ENCODE assay signal across 1 cellular context in the genomic region with DNA sequence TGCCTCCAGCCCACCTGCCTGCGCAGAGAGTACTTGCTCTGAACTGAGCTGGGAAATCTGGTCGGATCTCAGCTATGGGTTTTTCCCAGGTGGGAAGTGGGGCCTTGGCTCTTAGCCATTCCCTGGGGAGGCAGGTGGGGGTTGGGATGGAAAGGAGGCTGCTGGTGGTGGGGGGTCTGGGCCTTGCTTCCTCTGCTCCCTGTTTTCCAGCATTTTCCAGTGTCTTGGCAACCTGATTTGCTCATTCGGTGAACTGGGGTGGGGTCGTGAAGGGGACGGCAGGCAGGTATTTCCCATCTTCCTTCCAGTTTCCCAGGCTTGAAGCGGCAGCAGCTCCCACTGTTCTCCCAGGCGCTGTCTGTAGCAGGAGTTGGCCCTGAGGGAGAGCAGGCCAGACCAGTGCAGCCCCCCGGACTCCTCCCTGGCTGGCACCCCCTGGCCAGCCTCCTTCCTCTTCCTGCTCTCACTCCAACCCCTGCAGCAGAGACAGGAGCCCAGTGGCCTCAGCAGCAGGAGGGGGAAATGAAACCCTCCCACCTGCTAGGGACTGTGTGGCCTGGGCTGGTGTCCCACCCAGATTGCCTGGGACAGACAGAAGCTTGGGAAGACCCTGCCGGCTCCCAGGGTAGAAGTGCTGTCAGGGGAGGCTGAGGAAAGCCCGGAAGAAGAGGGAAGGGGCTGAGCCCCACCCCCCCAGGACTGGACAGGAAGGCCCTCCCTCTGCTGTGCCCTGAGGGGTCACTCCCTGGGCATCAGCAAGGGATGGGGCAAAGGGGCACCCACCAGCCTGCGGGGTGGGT.
A peak's percentile ranks its signal among the peaks of the same experiment; 100 is the strongest.
TF ChIP-seq lines count a peak whose summit lies in the region.

No MANE protein-coding gene starts in this region.

TF ChIP-seq in HepG2, 621 proteins besides CTCF, POLR2A, EP300 and RAD21 (continues in another document):
- TF ChIP-seq MAZ (IDR thresholded peaks at IDR 0.05; ENCODE audit: borderline replicate concordance, low read depth, low read length), result no peak
- no peak for TF ChIP-seq MAZ (CRISPR knock-in tag; IDR thresholded peaks at IDR 0.05; ENCODE audit: low read depth)
- 0 out of 2 replicates have a peak, but pooled peaks have one; percentile 29 for TF ChIP-seq PCBP1 (IDR thresholded peaks at IDR 0.05; ENCODE audit: borderline replicate concordance, low read depth, low read length)
- no peak for TF ChIP-seq KLF15 (CRISPR knock-in tag; IDR thresholded peaks at IDR 0.05; ENCODE audit: borderline replicate concordance)
- TF ChIP-seq PITX1 (CRISPR knock-in tag; IDR thresholded peaks at IDR 0.05), result no peak
- TF ChIP-seq NFIB (CRISPR knock-in tag; IDR thresholded peaks at IDR 0.05; ENCODE audit: borderline replicate concordance), result no peak
- TF ChIP-seq SNAPC2 (CRISPR knock-in tag; IDR thresholded peaks at IDR 0.05), result no peak
- TF ChIP-seq TP53 (CRISPR knock-in tag; conservative IDR thresholded peaks at IDR 0.05), result no peak
- no peak for TF ChIP-seq SRSF9 (IDR thresholded peaks at IDR 0.05; ENCODE audit: borderline replicate concordance, insufficient read depth, low read depth, low read length, poor library complexity, severe bottlenecking)
- no peak for TF ChIP-seq TARDBP (CRISPR knock-in tag; IDR thresholded peaks at IDR 0.05)
- TF ChIP-seq, protein P1, sequence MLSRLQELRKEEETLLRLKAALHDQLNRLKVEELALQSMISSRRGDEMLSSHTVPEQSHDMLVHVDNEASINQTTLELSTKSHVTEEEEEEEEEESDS (CRISPR knock-in tag; IDR thresholded peaks at IDR 0.05; ENCODE audit: borderline replicate concordance), result no peak
- TF ChIP-seq NKX3-1 (CRISPR knock-in tag; IDR thresholded peaks at IDR 0.05), result no peak
- TF ChIP-seq ATM (IDR thresholded peaks at IDR 0.05; ENCODE audit: borderline replicate concordance), result no peak
- TF ChIP-seq, protein P2, sequence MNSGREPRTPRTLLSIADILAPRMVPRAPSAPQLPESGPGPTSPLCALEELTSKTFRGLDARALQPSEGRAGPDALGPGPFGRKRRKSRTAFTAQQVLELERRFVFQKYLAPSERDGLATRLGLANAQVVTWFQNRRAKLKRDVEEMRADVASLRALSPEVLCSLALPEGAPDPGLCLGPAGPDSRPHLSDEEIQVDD (CRISPR knock-in tag; IDR thresholded peaks at IDR 0.05; ENCODE audit: borderline replicate concordance), result no peak
- TF ChIP-seq ZBTB20 (CRISPR knock-in tag; IDR thresholded peaks at IDR 0.05; ENCODE audit: borderline replicate concordance, low read depth), result no peak
- TF ChIP-seq, protein P3, sequence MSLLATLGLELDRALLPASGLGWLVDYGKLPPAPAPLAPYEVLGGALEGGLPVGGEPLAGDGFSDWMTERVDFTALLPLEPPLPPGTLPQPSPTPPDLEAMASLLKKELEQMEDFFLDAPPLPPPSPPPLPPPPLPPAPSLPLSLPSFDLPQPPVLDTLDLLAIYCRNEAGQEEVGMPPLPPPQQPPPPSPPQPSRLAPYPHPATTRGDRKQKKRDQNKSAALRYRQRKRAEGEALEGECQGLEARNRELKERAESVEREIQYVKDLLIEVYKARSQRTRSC (CRISPR knock-in tag; IDR thresholded peaks at IDR 0.05; ENCODE audit: low read depth), result no peak
- TF ChIP-seq ARID2 (CRISPR knock-in tag; IDR thresholded peaks at IDR 0.05; ENCODE audit: borderline replicate concordance), result no peak
- no peak for TF ChIP-seq PAF1 (CRISPR knock-in tag; IDR thresholded peaks at IDR 0.05)
- TF ChIP-seq, protein P4, sequence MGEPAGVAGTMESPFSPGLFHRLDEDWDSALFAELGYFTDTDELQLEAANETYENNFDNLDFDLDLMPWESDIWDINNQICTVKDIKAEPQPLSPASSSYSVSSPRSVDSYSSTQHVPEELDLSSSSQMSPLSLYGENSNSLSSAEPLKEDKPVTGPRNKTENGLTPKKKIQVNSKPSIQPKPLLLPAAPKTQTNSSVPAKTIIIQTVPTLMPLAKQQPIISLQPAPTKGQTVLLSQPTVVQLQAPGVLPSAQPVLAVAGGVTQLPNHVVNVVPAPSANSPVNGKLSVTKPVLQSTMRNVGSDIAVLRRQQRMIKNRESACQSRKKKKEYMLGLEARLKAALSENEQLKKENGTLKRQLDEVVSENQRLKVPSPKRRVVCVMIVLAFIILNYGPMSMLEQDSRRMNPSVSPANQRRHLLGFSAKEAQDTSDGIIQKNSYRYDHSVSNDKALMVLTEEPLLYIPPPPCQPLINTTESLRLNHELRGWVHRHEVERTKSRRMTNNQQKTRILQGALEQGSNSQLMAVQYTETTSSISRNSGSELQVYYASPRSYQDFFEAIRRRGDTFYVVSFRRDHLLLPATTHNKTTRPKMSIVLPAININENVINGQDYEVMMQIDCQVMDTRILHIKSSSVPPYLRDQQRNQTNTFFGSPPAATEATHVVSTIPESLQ (CRISPR knock-in tag; conservative IDR thresholded peaks at IDR 0.05), result no peak
- TF ChIP-seq ZNF616 (CRISPR knock-in tag; IDR thresholded peaks at IDR 0.05; ENCODE audit: low read depth), result no peak
- TF ChIP-seq, protein P5, sequence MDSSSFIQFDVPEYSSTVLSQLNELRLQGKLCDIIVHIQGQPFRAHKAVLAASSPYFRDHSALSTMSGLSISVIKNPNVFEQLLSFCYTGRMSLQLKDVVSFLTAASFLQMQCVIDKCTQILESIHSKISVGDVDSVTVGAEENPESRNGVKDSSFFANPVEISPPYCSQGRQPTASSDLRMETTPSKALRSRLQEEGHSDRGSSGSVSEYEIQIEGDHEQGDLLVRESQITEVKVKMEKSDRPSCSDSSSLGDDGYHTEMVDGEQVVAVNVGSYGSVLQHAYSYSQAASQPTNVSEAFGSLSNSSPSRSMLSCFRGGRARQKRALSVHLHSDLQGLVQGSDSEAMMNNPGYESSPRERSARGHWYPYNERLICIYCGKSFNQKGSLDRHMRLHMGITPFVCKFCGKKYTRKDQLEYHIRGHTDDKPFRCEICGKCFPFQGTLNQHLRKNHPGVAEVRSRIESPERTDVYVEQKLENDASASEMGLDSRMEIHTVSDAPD (CRISPR knock-in tag; IDR thresholded peaks at IDR 0.05), result no peak
- TF ChIP-seq, protein P6, sequence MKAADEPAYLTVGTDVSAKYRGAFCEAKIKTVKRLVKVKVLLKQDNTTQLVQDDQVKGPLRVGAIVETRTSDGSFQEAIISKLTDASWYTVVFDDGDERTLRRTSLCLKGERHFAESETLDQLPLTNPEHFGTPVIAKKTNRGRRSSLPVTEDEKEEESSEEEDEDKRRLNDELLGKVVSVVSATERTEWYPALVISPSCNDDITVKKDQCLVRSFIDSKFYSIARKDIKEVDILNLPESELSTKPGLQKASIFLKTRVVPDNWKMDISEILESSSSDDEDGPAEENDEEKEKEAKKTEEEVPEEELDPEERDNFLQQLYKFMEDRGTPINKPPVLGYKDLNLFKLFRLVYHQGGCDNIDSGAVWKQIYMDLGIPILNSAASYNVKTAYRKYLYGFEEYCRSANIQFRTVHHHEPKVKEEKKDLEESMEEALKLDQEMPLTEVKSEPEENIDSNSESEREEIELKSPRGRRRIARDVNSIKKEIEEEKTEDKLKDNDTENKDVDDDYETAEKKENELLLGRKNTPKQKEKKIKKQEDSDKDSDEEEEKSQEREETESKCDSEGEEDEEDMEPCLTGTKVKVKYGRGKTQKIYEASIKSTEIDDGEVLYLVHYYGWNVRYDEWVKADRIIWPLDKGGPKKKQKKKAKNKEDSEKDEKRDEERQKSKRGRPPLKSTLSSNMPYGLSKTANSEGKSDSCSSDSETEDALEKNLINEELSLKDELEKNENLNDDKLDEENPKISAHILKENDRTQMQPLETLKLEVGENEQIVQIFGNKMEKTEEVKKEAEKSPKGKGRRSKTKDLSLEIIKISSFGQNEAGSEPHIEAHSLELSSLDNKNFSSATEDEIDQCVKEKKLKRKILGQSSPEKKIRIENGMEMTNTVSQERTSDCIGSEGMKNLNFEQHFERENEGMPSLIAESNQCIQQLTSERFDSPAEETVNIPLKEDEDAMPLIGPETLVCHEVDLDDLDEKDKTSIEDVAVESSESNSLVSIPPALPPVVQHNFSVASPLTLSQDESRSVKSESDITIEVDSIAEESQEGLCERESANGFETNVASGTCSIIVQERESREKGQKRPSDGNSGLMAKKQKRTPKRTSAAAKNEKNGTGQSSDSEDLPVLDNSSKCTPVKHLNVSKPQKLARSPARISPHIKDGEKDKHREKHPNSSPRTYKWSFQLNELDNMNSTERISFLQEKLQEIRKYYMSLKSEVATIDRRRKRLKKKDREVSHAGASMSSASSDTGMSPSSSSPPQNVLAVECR (CRISPR knock-in tag; IDR thresholded peaks at IDR 0.05; ENCODE audit: borderline replicate concordance), result 0 out of 2 replicates have a peak, but pooled peaks have one; percentile 5
- TF ChIP-seq ZFX (CRISPR knock-in tag; IDR thresholded peaks at IDR 0.05; ENCODE audit: low read depth), result 0 out of 2 replicates have a peak, but pooled peaks have one; percentile 16
- TF ChIP-seq ZNF761 (CRISPR knock-in tag; conservative IDR thresholded peaks at IDR 0.05), result no peak
- no peak for TF ChIP-seq THAP11 (CRISPR knock-in tag; IDR thresholded peaks at IDR 0.05)
- TF ChIP-seq, protein P7, sequence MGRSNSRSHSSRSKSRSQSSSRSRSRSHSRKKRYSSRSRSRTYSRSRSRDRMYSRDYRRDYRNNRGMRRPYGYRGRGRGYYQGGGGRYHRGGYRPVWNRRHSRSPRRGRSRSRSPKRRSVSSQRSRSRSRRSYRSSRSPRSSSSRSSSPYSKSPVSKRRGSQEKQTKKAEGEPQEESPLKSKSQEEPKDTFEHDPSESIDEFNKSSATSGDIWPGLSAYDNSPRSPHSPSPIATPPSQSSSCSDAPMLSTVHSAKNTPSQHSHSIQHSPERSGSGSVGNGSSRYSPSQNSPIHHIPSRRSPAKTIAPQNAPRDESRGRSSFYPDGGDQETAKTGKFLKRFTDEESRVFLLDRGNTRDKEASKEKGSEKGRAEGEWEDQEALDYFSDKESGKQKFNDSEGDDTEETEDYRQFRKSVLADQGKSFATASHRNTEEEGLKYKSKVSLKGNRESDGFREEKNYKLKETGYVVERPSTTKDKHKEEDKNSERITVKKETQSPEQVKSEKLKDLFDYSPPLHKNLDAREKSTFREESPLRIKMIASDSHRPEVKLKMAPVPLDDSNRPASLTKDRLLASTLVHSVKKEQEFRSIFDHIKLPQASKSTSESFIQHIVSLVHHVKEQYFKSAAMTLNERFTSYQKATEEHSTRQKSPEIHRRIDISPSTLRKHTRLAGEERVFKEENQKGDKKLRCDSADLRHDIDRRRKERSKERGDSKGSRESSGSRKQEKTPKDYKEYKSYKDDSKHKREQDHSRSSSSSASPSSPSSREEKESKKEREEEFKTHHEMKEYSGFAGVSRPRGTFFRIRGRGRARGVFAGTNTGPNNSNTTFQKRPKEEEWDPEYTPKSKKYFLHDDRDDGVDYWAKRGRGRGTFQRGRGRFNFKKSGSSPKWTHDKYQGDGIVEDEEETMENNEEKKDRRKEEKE (IDR thresholded peaks at IDR 0.05), result no peak
- no peak for TF ChIP-seq ZNF317 (CRISPR knock-in tag; IDR thresholded peaks at IDR 0.05)
- TF ChIP-seq, protein P8, sequence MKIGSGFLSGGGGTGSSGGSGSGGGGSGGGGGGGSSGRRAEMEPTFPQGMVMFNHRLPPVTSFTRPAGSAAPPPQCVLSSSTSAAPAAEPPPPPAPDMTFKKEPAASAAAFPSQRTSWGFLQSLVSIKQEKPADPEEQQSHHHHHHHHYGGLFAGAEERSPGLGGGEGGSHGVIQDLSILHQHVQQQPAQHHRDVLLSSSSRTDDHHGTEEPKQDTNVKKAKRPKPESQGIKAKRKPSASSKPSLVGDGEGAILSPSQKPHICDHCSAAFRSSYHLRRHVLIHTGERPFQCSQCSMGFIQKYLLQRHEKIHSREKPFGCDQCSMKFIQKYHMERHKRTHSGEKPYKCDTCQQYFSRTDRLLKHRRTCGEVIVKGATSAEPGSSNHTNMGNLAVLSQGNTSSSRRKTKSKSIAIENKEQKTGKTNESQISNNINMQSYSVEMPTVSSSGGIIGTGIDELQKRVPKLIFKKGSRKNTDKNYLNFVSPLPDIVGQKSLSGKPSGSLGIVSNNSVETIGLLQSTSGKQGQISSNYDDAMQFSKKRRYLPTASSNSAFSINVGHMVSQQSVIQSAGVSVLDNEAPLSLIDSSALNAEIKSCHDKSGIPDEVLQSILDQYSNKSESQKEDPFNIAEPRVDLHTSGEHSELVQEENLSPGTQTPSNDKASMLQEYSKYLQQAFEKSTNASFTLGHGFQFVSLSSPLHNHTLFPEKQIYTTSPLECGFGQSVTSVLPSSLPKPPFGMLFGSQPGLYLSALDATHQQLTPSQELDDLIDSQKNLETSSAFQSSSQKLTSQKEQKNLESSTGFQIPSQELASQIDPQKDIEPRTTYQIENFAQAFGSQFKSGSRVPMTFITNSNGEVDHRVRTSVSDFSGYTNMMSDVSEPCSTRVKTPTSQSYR (CRISPR knock-in tag; IDR thresholded peaks at IDR 0.05; ENCODE audit: borderline replicate concordance), result peak; percentile 13; the same call in 1 of the 2 replicates
- no peak for TF ChIP-seq MIXL1 (CRISPR knock-in tag; IDR thresholded peaks at IDR 0.05)
- no peak for TF ChIP-seq MTF1 (CRISPR knock-in tag; IDR thresholded peaks at IDR 0.05)
- TF ChIP-seq ARHGAP35 (CRISPR knock-in tag; IDR thresholded peaks at IDR 0.05; ENCODE audit: borderline replicate concordance), result no peak
- TF ChIP-seq JUNB (CRISPR knock-in tag; IDR thresholded peaks at IDR 0.05; ENCODE audit: borderline replicate concordance), result no peak
- TF ChIP-seq GABPA (IDR thresholded peaks at IDR 0.05; ENCODE audit: low read depth, low read length), result no peak
- TF ChIP-seq GABPA (CRISPR knock-in tag; IDR thresholded peaks at IDR 0.05; ENCODE audit: low read depth), result no peak
- no peak for TF ChIP-seq RNF2 (conservative IDR thresholded peaks at IDR 0.05; ENCODE audit: low read depth)
- TF ChIP-seq AGO2 (optimal IDR thresholded peaks at IDR 0.05; ENCODE audit: low read depth, low read length), result peak; percentile 3
- TF ChIP-seq, protein P9, sequence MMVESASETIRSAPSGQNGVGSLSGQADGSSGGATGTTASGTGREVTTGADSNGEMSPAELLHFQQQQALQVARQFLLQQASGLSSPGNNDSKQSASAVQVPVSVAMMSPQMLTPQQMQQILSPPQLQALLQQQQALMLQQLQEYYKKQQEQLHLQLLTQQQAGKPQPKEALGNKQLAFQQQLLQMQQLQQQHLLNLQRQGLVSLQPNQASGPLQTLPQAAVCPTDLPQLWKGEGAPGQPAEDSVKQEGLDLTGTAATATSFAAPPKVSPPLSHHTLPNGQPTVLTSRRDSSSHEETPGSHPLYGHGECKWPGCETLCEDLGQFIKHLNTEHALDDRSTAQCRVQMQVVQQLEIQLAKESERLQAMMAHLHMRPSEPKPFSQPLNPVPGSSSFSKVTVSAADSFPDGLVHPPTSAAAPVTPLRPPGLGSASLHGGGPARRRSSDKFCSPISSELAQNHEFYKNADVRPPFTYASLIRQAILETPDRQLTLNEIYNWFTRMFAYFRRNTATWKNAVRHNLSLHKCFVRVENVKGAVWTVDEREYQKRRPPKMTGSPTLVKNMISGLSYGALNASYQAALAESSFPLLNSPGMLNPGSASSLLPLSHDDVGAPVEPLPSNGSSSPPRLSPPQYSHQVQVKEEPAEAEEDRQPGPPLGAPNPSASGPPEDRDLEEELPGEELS (CRISPR knock-in tag; IDR thresholded peaks at IDR 0.05), result no peak
- 0 out of 2 replicates have a peak, but pooled peaks have one; percentile 4 for TF ChIP-seq RBFOX2 (IDR thresholded peaks at IDR 0.05; ENCODE audit: low read depth, low read length)
